ENCODE assay signal across 25 cellular contexts in genomic region chr12:106498056-106498455, GRCh38.
DNase-seq lines count a peak whose midpoint lies in the region; ATAC-seq, FAIRE-seq and TF ChIP-seq lines count a peak whose summit lies in the region.
"Had no signal": no experiment of that assay in that cellular context is flagged by ENCODE, and none has a peak within 500 bp of the region (broad histone marks: within the 10 kb centered on the region; RNA-seq: fewer than 3 reads in every experiment).

No MANE protein-coding gene starts in this region.

- no peaks in the 10 kb centered on the region for H4K20me1 ChIP-seq in astrocyte (ENCODE audit: insufficient read depth, low read length)
- no peaks in the 10 kb centered on the region for H4K20me1 ChIP-seq in endothelial cell of umbilical vein (replicated peaks; ENCODE audit: control insufficient read depth, extremely low read depth, insufficient read depth, low read length)

- H3K36me3 ChIP-seq in astrocyte (ENCODE audit: insufficient read depth, low read length) = peaks cover 24% of the 10 kb centered on the region
- peaks cover 0 to 2% of the 10 kb centered on the region in 2 experiments for H3K36me3 ChIP-seq in endothelial cell of umbilical vein (ENCODE audit: control insufficient read depth in 2 of 2, extremely low read depth in 1 of 2, insufficient read depth in 2 of 2, low read length in 2 of 2)
- H3K36me3 ChIP-seq in HAP-1 (replicated peaks) = 0 out of 2 replicates have a peak, but pooled peaks cover 4% of the 10 kb centered on the region

- H3K9me3 Mint-ChIP-seq in astrocyte (ENCODE audit: unreplicated experiment) = no peaks in the 10 kb centered on the region
- H3K9me3 Mint-ChIP-seq: HFFc6; naive thymus-derived CD4-positive, alpha-beta T cell had no signal

- H3K79me2 ChIP-seq in astrocyte (ENCODE audit: insufficient read depth, low read length) (no peaks in the 10 kb centered on the region), endothelial cell of umbilical vein (ENCODE audit: control insufficient read depth, insufficient read depth, low read length) (no peaks in the 10 kb centered on the region)

- CTCF ChIA-PET in endothelial cell of umbilical vein (lab: Charles Lee) = interaction anchor here (0.7 kb wide), 1 partner anchor 11 kb away, joined by 3 read pairs; no protein-coding TSS in a partner anchor

- TF ChIP-seq POLR2A in endothelial cell of umbilical vein (IDR thresholded peaks at IDR 0.05; ENCODE audit: low read depth, low read length) = no peak

- no peak overlapping the region for H3K4me2 ChIP-seq in astrocyte (ENCODE audit: low read length)
- H3K4me2 ChIP-seq in endothelial cell of umbilical vein (ENCODE audit: insufficient read depth, low read length) = no peak overlapping the region

- no peaks in the 10 kb centered on the region for H3K9me1 ChIP-seq in endothelial cell of umbilical vein (replicated peaks; ENCODE audit: control insufficient read depth, extremely low read depth, insufficient read depth, low read length)

- H3K27ac ChIP-seq in astrocyte (ENCODE audit: low read depth, low read length) (no peak overlapping the region), endothelial cell of umbilical vein (ENCODE audit: insufficient read depth, low read depth, low read length) (no peak overlapping the region)
- H3K27ac ChIP-seq: C4-2B, RWPE1, skin epidermis, tibial artery had no signal

- FAIRE-seq in astrocyte (lab: Jason Lieb, UNC) (no peak), endothelial cell of umbilical vein (lab: Jason Lieb, UNC) (peak; percentile 73)
- FAIRE-seq: GM18507 had no signal

- dilution Hi-C loops in endothelial cell of umbilical vein (cut with MboI; ENCODE audit: extremely low pct_ligation_motif_present, low sequenced_read_pairs) = no loop called here

- DNase-seq in Kasumi-1 (lab: John Stamatoyannopoulos, UW) (peak; percentile 74 to 77), astrocyte (ENCODE audit: low read depth) (peak; percentile 14), endothelial cell of umbilical vein (ENCODE audit: low read depth, low spot score) (peak; percentile 68), kidney tubule cell (ENCODE audit: low spot score) (peak; percentile 8), HAP-1 (ENCODE audit: low spot score in 2 of 2) (no peak)
- DNase-seq: activated CD4-positive, alpha-beta T cell treated with anti-CD3 and anti-CD28 coated beads, Interleukin-2, amount 50 U/mL, for 1 hour; activated CD8-positive, alpha-beta memory T cell treated with anti-CD3 and anti-CD28 coated beads, Interleukin-2, amount 50 U/mL, for 48 hours; activated effector memory CD4-positive, alpha-beta T cell treated with Interleukin-2 at 50 U/mL for 16 hours; central memory CD4-positive, alpha-beta T cell; effector CD4-positive, alpha-beta T cell; HFFc6; islet precursor cell; mesendoderm; naive thymus-derived CD4-positive, alpha-beta T cell; NCI-H526; stimulated activated CD4-positive, alpha-beta T cell treated with anti-CD3 and anti-CD28 coated beads, Interleukin-2, amount 100 ng/mL, for 48 hours; stimulated activated naive CD8-positive, alpha-beta T cell treated with anti-CD3 and anti-CD28 coated beads, Interleukin-15, Interleukin-2, amounts not matched to agents 100 U/mL and 50 U/mL, for 24 hours; tibial artery had no signal

- no peak overlapping the region for H2AFZ ChIP-seq in astrocyte (ENCODE audit: low read depth, low read length)
- H2AFZ ChIP-seq in endothelial cell of umbilical vein (ENCODE audit: low read depth, low read length) = peak overlapping the region; percentile 31

- no peak for TF ChIP-seq CTCF in astrocyte (IDR thresholded peaks at IDR 0.05; ENCODE audit: insufficient read depth, low read depth, low read length)
- TF ChIP-seq CTCF in endothelial cell of umbilical vein (IDR thresholded peaks at IDR 0.05; ENCODE audit: extremely low read depth in 1 of 2, insufficient read depth in 1 of 2, low read depth in 1 of 2, low read length in 2 of 2) = no peak

- no peak for ATAC-seq in GM18907 (IDR thresholded peaks at IDR 0.05; ENCODE audit: unreplicated experiment)
- ATAC-seq in HG03280 (IDR thresholded peaks at IDR 0.05; ENCODE audit: unreplicated experiment) = no peak
- ATAC-seq in GM18861 (IDR thresholded peaks at IDR 0.05; ENCODE audit: unreplicated experiment) = no peak
- ATAC-seq: naive thymus-derived CD4-positive, alpha-beta T cell; stimulated activated naive CD8-positive, alpha-beta T cell treated with anti-CD3 and anti-CD28 coated beads, Interleukin-15, Interleukin-2, amounts not matched to agents 100 U/mL and 50 U/mL, for 24 hours had no signal

- no peaks in the 10 kb centered on the region for H3K9me3 ChIP-seq in astrocyte (ENCODE audit: insufficient read depth, low read depth, low read length)
- H3K9me3 ChIP-seq in endothelial cell of umbilical vein (replicated peaks; ENCODE audit: control insufficient read depth, insufficient read depth, low read length) = no peaks in the 10 kb centered on the region
- no peaks in the 10 kb centered on the region for H3K9me3 ChIP-seq in HAP-1
- H3K9me3 ChIP-seq: tibial artery had no signal

- no peaks in the 10 kb centered on the region for H3K27me3 ChIP-seq in astrocyte (ENCODE audit: insufficient read depth, low read length)
- no peaks in the 10 kb centered on the region for H3K27me3 ChIP-seq in endothelial cell of umbilical vein (ENCODE audit: control insufficient read depth in 2 of 2, insufficient read depth in 2 of 2, low read length in 2 of 2)
- no peaks in the 10 kb centered on the region for H3K27me3 ChIP-seq in HAP-1 (ENCODE audit: low read depth)
- H3K27me3 ChIP-seq: tibial artery had no signal

- no peak overlapping the region for H3K4me3 Mint-ChIP-seq in astrocyte (ENCODE audit: unreplicated experiment)
- H3K4me3 Mint-ChIP-seq: HFFc6; naive thymus-derived CD4-positive, alpha-beta T cell had no signal

- no TSS peak for BruUV-seq in endothelial cell of umbilical vein (replicated peaks; lab: Mats Ljungman, UMichigan)

- peaks cover 29% of the 10 kb centered on the region for H3K36me3 Mint-ChIP-seq in astrocyte (ENCODE audit: low read depth, unreplicated experiment)

- no peaks in the 10 kb centered on the region for H3K27me3 Mint-ChIP-seq in astrocyte (ENCODE audit: low read depth, unreplicated experiment)
- H3K27me3 Mint-ChIP-seq: naive thymus-derived CD4-positive, alpha-beta T cell had no signal

- H3K4me1 ChIP-seq in astrocyte (ENCODE audit: insufficient read depth, low read length) (no peaks in the 10 kb centered on the region), endothelial cell of umbilical vein (ENCODE audit: control insufficient read depth, extremely low read depth, insufficient read depth, low read length) (no peaks in the 10 kb centered on the region), HAP-1 (peaks cover 7% of the 10 kb centered on the region)
- H3K4me1 ChIP-seq: tibial artery had no signal

- POLR2A ChIA-PET in endothelial cell of umbilical vein (lab: Charles Lee) = no interaction called here

- H3K9ac ChIP-seq in astrocyte (ENCODE audit: low read length) (no peak overlapping the region), endothelial cell of umbilical vein (replicated peaks; ENCODE audit: extremely low read depth, insufficient read depth, low read length) (no peak overlapping the region)

- no peak overlapping the region for H3K4me3 ChIP-seq in astrocyte (ENCODE audit: insufficient read depth, low read depth, low read length)
- no peak overlapping the region for H3K4me3 ChIP-seq in endothelial cell of umbilical vein (replicated peaks in 1 of 3; ENCODE audit: insufficient read depth in 1 of 3, low read depth in 1 of 3, low read length in 3 of 3)
- H3K4me3 ChIP-seq in HAP-1 = no peak overlapping the region
- H3K4me3 ChIP-seq: skin epidermis, tibial artery had no signal

- H3K27ac Mint-ChIP-seq in astrocyte (ENCODE audit: unreplicated experiment) = no peak overlapping the region
- H3K27ac Mint-ChIP-seq: HFFc6 had no signal

- no peaks in the 10 kb centered on the region for H3K4me1 Mint-ChIP-seq in astrocyte (ENCODE audit: low read depth, unreplicated experiment)

- intact Hi-C loops in endothelial cell of umbilical vein (cut with micrococcal nuclease) = no loop called here

- in situ Hi-C loops in HAP-1 (cut with MboI; ENCODE audit: low sequenced_read_pairs) = no loop called here

TF ChIP-seq in endothelial cell of umbilical vein, 7 proteins besides CTCF, POLR2A, EP300 and RAD21:
- no peak for TF ChIP-seq GATA2 (IDR thresholded peaks at IDR 0.05; ENCODE audit: insufficient read depth, insufficient read length, low read depth, low read length)

Comparison
In these comparisons a context has a peak if more than half of its experiments do, and no peak if none do; other contexts are left out.
1. DNase-seq: peak in Kasumi-1 (2 of 2), astrocyte (single experiment), endothelial cell of umbilical vein (single experiment) and kidney tubule cell (single experiment); none in HAP-1 (0 of 2).